Comparison of ENCODE assay signal across 13 cellular contexts in genomic region chr3:44865272-44866005, GRCh38. TPM values are rescaled to one million over a fixed set of nuclear protein-coding genes. Genes with fewer than 3 reads are reported as not detected.
DNase-seq lines count a peak whose midpoint lies in the region; ATAC-seq and TF ChIP-seq lines count a peak whose summit lies in the region.
"Had no signal": no experiment of that assay in that cellular context is flagged by ENCODE, and none has a peak within 500 bp of the region (broad histone marks: within the 10 kb centered on the region; RNA-seq: fewer than 3 reads in every experiment).

No MANE protein-coding gene starts in this region.

- H3K27ac Mint-ChIP-seq in T-helper 17 cell = peak overlapping the region; percentile 72
- H3K27ac Mint-ChIP-seq in natural killer cell = peak overlapping the region; percentile 45 to 94
- H3K27ac Mint-ChIP-seq: memory B cell had no signal

- H3K4me1 Mint-ChIP-seq in T-helper 17 cell = peaks cover 30% of the 10 kb centered on the region
- H3K4me1 Mint-ChIP-seq in natural killer cell = peaks cover 42 to 54% of the 10 kb centered on the region in 2 donors

- H3K4me3 ChIP-seq in ascending aorta = no peak overlapping the region

- no peak overlapping the region for H3K27ac ChIP-seq in ascending aorta
- H3K27ac ChIP-seq: epithelial cell of prostate had no signal

- no peaks in the 10 kb centered on the region for H3K27me3 ChIP-seq in ascending aorta

- H3K36me3 ChIP-seq in ascending aorta = peaks cover 0 to 4% of the 10 kb centered on the region in 2 donors

- intact Hi-C loops in natural killer cell (cut with micrococcal nuclease) (no loop called here), ascending aorta (cut with DNase I) (loop anchor here (10.0 kb wide), 1 partner anchor 799 kb away; no protein-coding TSS in a partner anchor)

- H3K27me3 Mint-ChIP-seq in T-helper 17 cell (no peaks in the 10 kb centered on the region), natural killer cell (ENCODE audit: low read depth in 2 of 2) (no peaks in the 10 kb centered on the region)
- H3K27me3 Mint-ChIP-seq: memory B cell had no signal

- no peaks in the 10 kb centered on the region for H3K9me3 Mint-ChIP-seq in natural killer cell

- no peak for TF ChIP-seq CTCF in natural killer cell (IDR thresholded peaks at IDR 0.05)
- TF ChIP-seq CTCF in ascending aorta (IDR thresholded peaks at IDR 0.05) = no peak

- H3K4me1 ChIP-seq in ascending aorta = peaks cover 0 to 11% of the 10 kb centered on the region in 2 donors

- ATAC-seq in T-helper 17 cell (no peak), natural killer cell (no peak)

- H3K4me3 Mint-ChIP-seq in T-helper 17 cell = peak overlapping the region; percentile 56
- H3K4me3 Mint-ChIP-seq in natural killer cell = peak overlapping the region; percentile 28
- H3K4me3 Mint-ChIP-seq: memory B cell had no signal

- no peaks in the 10 kb centered on the region for H3K36me3 Mint-ChIP-seq in T-helper 17 cell (ENCODE audit: low read depth)
- H3K36me3 Mint-ChIP-seq in natural killer cell = no peaks in the 10 kb centered on the region

- H3K9me3 ChIP-seq in T-helper 17 cell (ENCODE audit: control insufficient read depth, low read length, poor library complexity, severe bottlenecking) (no peaks in the 10 kb centered on the region), ascending aorta (no peaks in the 10 kb centered on the region)

- peak; percentile 4 for DNase-seq in DMS53 (lab: John Stamatoyannopoulos, UW)
- no peak for DNase-seq in DMS53 treated with DMSO at 0.1 percent for 48 hours (lab: John Stamatoyannopoulos, UW; ENCODE audit: unreplicated experiment)
- peak; percentile 9 for DNase-seq in NCI-H146 treated with DMSO at 0.1 percent for 48 hours (lab: John Stamatoyannopoulos, UW; ENCODE audit: unreplicated experiment)
- DNase-seq in T-helper 17 cell = no peak
- DNase-seq in natural killer cell = no peak
- DNase-seq in dedifferentiated amniotic fluid mesenchymal stem cell (ENCODE audit: extremely low spot score) = no peak
- no peak for DNase-seq in ascending aorta (ENCODE audit: low spot score in 2 of 2)
- no peak for DNase-seq in MV-4-11 (lab: John Stamatoyannopoulos, UW)
- DNase-seq: activated CD4-positive, alpha-beta T cell treated with anti-CD3 and anti-CD28 coated beads, Interleukin-2, amount 50 U/mL, for 48 hours; DMS79 treated with DMSO at 0.1 percent for 48 hours had no signal

RNA-seq across cellular contexts. Expression of gene TMEM42, which starts 3.7 kb away (rescaled TPM):
- 10 to 100 TPM; 10.5 to 13.9 TPM for total RNA-seq in T-helper 17 cell
- 10 to 100 TPM in 2 of 3 donors, 1 to 10 TPM in 1; 9.9 to 15.9 (median 11.3) TPM for total RNA-seq in natural killer cell
- not detected for total RNA-seq in ascending aorta

RNA-seq across cellular contexts. Expression of gene TGM4, which starts 9.0 kb away (rescaled TPM):
- not detected for total RNA-seq in T-helper 17 cell
- total RNA-seq in natural killer cell = not detected
- not detected for total RNA-seq in ascending aorta
- total RNA-seq: temporal lobe had no signal

Comparison
In these comparisons a context has a peak if more than half of its experiments do, and no peak if none do; other contexts are left out.
1. DNase-seq: peak in DMS53 (single experiment) and NCI-H146 treated with DMSO at 0.1 percent for 48 hours (single experiment); none in DMS53 treated with DMSO at 0.1 percent for 48 hours (single experiment), T-helper 17 cell (0 of 3), natural killer cell (single experiment), dedifferentiated amniotic fluid mesenchymal stem cell (single experiment), ascending aorta (0 of 2) and MV-4-11 (single experiment).